ENCODE assay signal across 29 cellular contexts in genomic region chr20:33016581-33017109, GRCh38. TPM values are rescaled to one million over a fixed set of nuclear protein-coding genes. Genes with fewer than 3 reads are reported as not detected.
"Had no signal": no experiment of that assay in that cellular context is flagged by ENCODE, and none has a peak within 500 bp of the region (broad histone marks: within the 10 kb centered on the region; RNA-seq: fewer than 3 reads in every experiment).

No MANE protein-coding gene starts in this region.

- H3K4me3 ChIP-seq: K562, SJCRH30 had no signal

- H3K36me3 Mint-ChIP-seq: activated naive CD8-positive, alpha-beta T cell; brain had no signal

- FAIRE-seq: astrocyte, K562 had no signal

- H3K4me3 Mint-ChIP-seq: activated B cell treated with CpG ODN at 0.5 μM for 24 hours; activated CD8-positive, alpha-beta T cell treated with anti-CD3 and anti-CD28 coated beads for 36 hours; activated naive CD8-positive, alpha-beta T cell; activated T-cell treated with anti-CD3 and anti-CD28 coated beads, Interleukin-2, amount 50 U/mL, for 72 hours; brain; central memory CD8-positive, alpha-beta T cell had no signal

- H3K36me3 ChIP-seq: SJCRH30 had no signal

- H3K27ac Mint-ChIP-seq: activated B cell treated with CpG ODN at 0.5 μM for 24 hours; activated CD8-positive, alpha-beta T cell treated with anti-CD3 and anti-CD28 coated beads for 36 hours; activated naive CD8-positive, alpha-beta T cell; activated T-cell treated with anti-CD3 and anti-CD28 coated beads, Interleukin-2, amount 50 U/mL, for 72 hours had no signal

- H3K27me3 Mint-ChIP-seq: activated B cell treated with CpG ODN at 0.5 μM for 24 hours; activated CD8-positive, alpha-beta T cell treated with anti-CD3 and anti-CD28 coated beads for 36 hours; activated naive CD8-positive, alpha-beta T cell; central memory CD8-positive, alpha-beta T cell had no signal

- H3K9me3 ChIP-seq: SJCRH30, SK-N-SH had no signal

- DNase-seq: activated B cell treated with CpG ODN at 0.5 μM for 24 hours; activated CD4-positive, alpha-beta T cell treated with anti-CD3 and anti-CD28 coated beads, Interleukin-2, amount 50 U/mL, for 1 hour; activated CD8-positive, alpha-beta memory T cell treated with anti-CD3 and anti-CD28 coated beads, Interleukin-2, amount 50 U/mL, for 4 hours; activated CD8-positive, alpha-beta T cell treated with anti-CD3 and anti-CD28 coated beads for 36 hours; activated effector memory CD4-positive, alpha-beta T cell treated with Interleukin-2 at 50 U/mL for 16 hours; activated T-cell treated with anti-CD3 and anti-CD28 coated beads, Interleukin-2, amount 50 U/mL, for 72 hours; amygdala; Karpas-422; MM.1S; NCI-H1105; NCI-H1436; NCI-H1694 treated with DMSO at 0.1 percent for 48 hours; NCI-H2029 treated with DMSO at 0.1 percent for 48 hours; NCI-H345; NCI-H510A; NCI-H69; NK-92 treated with Interleukin-12 subunit alpha and Interleukin-12 subunit beta, amount 100 ng/mL, for 24 hours; OCI-M1; Right ventricle myocardium superior; RPMI8226; SJCRH30; SK-N-SH had no signal

- H3K4me2 ChIP-seq: SK-N-SH had no signal

- H3K9ac ChIP-seq: SK-N-SH had no signal

- ATAC-seq: activated CD8-positive, alpha-beta T cell treated with anti-CD3 and anti-CD28 coated beads for 36 hours; activated T-cell treated with anti-CD3 and anti-CD28 coated beads, Interleukin-2, amount 50 U/mL, for 72 hours; K562; Panc1 had no signal

- H3K4me1 Mint-ChIP-seq: activated B cell treated with CpG ODN at 0.5 μM for 24 hours, brain had no signal

- H3K27ac ChIP-seq: SJCRH30 had no signal

- H3K9me3 Mint-ChIP-seq: activated B cell treated with CpG ODN at 0.5 μM for 24 hours; activated CD8-positive, alpha-beta T cell treated with anti-CD3 and anti-CD28 coated beads for 36 hours; activated T-cell treated with anti-CD3 and anti-CD28 coated beads, Interleukin-2, amount 50 U/mL, for 72 hours; central memory CD8-positive, alpha-beta T cell had no signal

RNA-seq across cellular contexts. Expression of gene BPIFB2, which starts 9.1 kb away (rescaled TPM):
- total RNA-seq: activated B cell treated with CpG ODN at 0.5 μM for 24 hours; activated CD8-positive, alpha-beta T cell treated with anti-CD3 and anti-CD28 coated beads for 36 hours; activated T-cell treated with anti-CD3 and anti-CD28 coated beads, Interleukin-2, amount 50 U/mL, for 72 hours; astrocyte; K562; Right ventricle myocardium superior; SJCRH30; T-helper 1 cell treated with Interleukin-12 subunit alpha and Interleukin-12 subunit beta and Interleukin-4 antibody, amounts not matched to agents 30 ng/mL and 1 ng/mL, for 36 hours had no signal
- polyA plus RNA-seq: K562, SK-N-SH had no signal

RNA-seq across cellular contexts. Expression of gene SUN5, which starts 12.4 kb away (rescaled TPM):
- total RNA-seq: activated B cell treated with CpG ODN at 0.5 μM for 24 hours; activated CD8-positive, alpha-beta T cell treated with anti-CD3 and anti-CD28 coated beads for 36 hours; activated T-cell treated with anti-CD3 and anti-CD28 coated beads, Interleukin-2, amount 50 U/mL, for 72 hours; astrocyte; K562; Right ventricle myocardium superior; SJCRH30; T-helper 1 cell treated with Interleukin-12 subunit alpha and Interleukin-12 subunit beta and Interleukin-4 antibody, amounts not matched to agents 30 ng/mL and 1 ng/mL, for 36 hours had no signal
- polyA plus RNA-seq: K562, SK-N-SH had no signal

RNA-seq across cellular contexts. Expression of gene BPIFB6, which starts 14.8 kb away (rescaled TPM):
- total RNA-seq: activated B cell treated with CpG ODN at 0.5 μM for 24 hours; activated CD8-positive, alpha-beta T cell treated with anti-CD3 and anti-CD28 coated beads for 36 hours; activated T-cell treated with anti-CD3 and anti-CD28 coated beads, Interleukin-2, amount 50 U/mL, for 72 hours; astrocyte; K562; Right ventricle myocardium superior; SJCRH30; T-helper 1 cell treated with Interleukin-12 subunit alpha and Interleukin-12 subunit beta and Interleukin-4 antibody, amounts not matched to agents 30 ng/mL and 1 ng/mL, for 36 hours had no signal
- polyA plus RNA-seq: K562, SK-N-SH had no signal

RNA-seq across cellular contexts. Expression of gene BPIFB3, which starts 37.1 kb away (rescaled TPM):
- total RNA-seq: activated B cell treated with CpG ODN at 0.5 μM for 24 hours; activated CD8-positive, alpha-beta T cell treated with anti-CD3 and anti-CD28 coated beads for 36 hours; activated T-cell treated with anti-CD3 and anti-CD28 coated beads, Interleukin-2, amount 50 U/mL, for 72 hours; astrocyte; K562; Right ventricle myocardium superior; T-helper 1 cell treated with Interleukin-12 subunit alpha and Interleukin-12 subunit beta and Interleukin-4 antibody, amounts not matched to agents 30 ng/mL and 1 ng/mL, for 36 hours had no signal
- polyA plus RNA-seq: K562, SK-N-SH had no signal
